Comparison of ENCODE assay signal across 12 cellular contexts in genomic region chr1:48645883-48646282, GRCh38.
"Had no signal": no experiment of that assay in that cellular context is flagged by ENCODE, and none has a peak within 500 bp of the region (broad histone marks: within the 10 kb centered on the region; RNA-seq: fewer than 3 reads in every experiment).

No MANE protein-coding gene starts in this region.

- DNase-seq: activated CD4-positive, alpha-beta T cell treated with anti-CD3 and anti-CD28 coated beads, Interleukin-2, amount 10 ng/mL, durations not matched to agents 24 days and 14 days; amniotic stem cell; body of pancreas; cerebellar nuclear complex; left colon; naive thymus-derived CD4-positive, alpha-beta T cell; nucleus accumbens; right cardiac atrium; tibial artery had no signal

- H3K9me3 ChIP-seq: body of pancreas, tibial artery had no signal

- H3K4me2 ChIP-seq: smooth muscle cell had no signal

- H3K27ac ChIP-seq: body of pancreas, tibial artery had no signal

- H3K9me3 Mint-ChIP-seq: activated CD4-positive, alpha-beta T cell treated with anti-CD3 and anti-CD28 coated beads, Interleukin-2, amount 10 ng/mL, durations not matched to agents 24 days and 14 days; activated naive CD4-positive, alpha-beta T cell treated with anti-CD3 and anti-CD28 coated beads, Interleukin-2, amount 50 U/mL, for 72 hours had no signal

- H3K36me3 Mint-ChIP-seq: activated naive CD4-positive, alpha-beta T cell treated with anti-CD3 and anti-CD28 coated beads, Interleukin-2, amount 50 U/mL, for 72 hours; naive thymus-derived CD4-positive, alpha-beta T cell had no signal

- H3K27ac Mint-ChIP-seq: activated CD4-positive, alpha-beta T cell treated with anti-CD3 and anti-CD28 coated beads, Interleukin-2, amount 10 ng/mL, durations not matched to agents 24 days and 14 days; activated naive CD4-positive, alpha-beta T cell treated with anti-CD3 and anti-CD28 coated beads, Interleukin-2, amount 50 U/mL, for 72 hours; naive thymus-derived CD4-positive, alpha-beta T cell; progenitor cell of endocrine pancreas had no signal

- ATAC-seq: activated naive CD4-positive, alpha-beta T cell treated with anti-CD3 and anti-CD28 coated beads, Interleukin-2, amount 50 U/mL, for 72 hours; body of pancreas; left colon; naive thymus-derived CD4-positive, alpha-beta T cell had no signal

- H3K4me3 Mint-ChIP-seq: activated CD4-positive, alpha-beta T cell treated with anti-CD3 and anti-CD28 coated beads, Interleukin-2, amount 10 ng/mL, durations not matched to agents 24 days and 14 days; naive thymus-derived CD4-positive, alpha-beta T cell had no signal

- H3K4me1 ChIP-seq: body of pancreas, tibial artery had no signal

- H3K4me1 Mint-ChIP-seq: activated CD4-positive, alpha-beta T cell treated with anti-CD3 and anti-CD28 coated beads, Interleukin-2, amount 10 ng/mL, durations not matched to agents 24 days and 14 days; naive thymus-derived CD4-positive, alpha-beta T cell had no signal

- H3K27me3 ChIP-seq: body of pancreas had no signal

- H3K27me3 Mint-ChIP-seq: activated CD4-positive, alpha-beta T cell treated with anti-CD3 and anti-CD28 coated beads, Interleukin-2, amount 10 ng/mL, durations not matched to agents 24 days and 14 days had no signal
